25 cellular contexts compared by ENCODE assay signal in the genomic region with DNA sequence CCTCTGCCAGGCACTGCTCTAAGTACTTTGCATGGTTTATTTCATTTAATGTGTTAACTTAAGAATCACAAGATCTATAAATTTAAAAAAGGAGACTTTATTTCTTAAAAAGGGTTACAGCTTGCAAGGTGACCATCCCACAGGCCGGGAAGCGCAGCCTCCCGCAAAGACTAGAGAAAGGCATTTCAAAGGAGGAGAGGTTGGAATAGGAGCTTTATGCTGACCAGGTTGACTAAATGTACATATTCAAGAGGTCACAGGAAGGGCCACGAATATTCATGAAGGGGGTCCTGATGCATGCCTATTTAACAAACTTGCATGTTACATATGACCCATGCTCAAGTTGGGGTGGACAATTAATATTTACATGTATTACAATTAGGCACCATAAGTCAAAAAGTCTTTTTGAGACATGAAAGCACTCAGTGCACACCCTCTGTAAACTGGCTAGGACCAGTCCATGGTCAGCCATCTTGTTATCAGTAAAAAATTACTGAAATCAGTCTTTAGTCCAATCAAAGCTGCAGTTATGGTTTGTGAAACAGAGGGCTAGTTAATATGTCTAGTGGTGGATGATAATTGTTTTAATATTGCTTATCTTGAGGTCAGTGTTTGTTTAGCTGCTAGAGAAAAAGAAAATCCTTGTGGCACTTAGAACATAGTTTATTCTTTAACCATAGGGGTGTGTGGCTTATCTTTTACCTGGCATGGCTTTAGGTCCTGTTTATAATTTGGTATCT.
"Had no signal": no experiment of that assay in that cellular context is flagged by ENCODE, and none has a peak within 500 bp of the region (broad histone marks: within the 10 kb centered on the region; RNA-seq: fewer than 3 reads in every experiment).

No MANE protein-coding gene starts in this region.

- H3K27me3 ChIP-seq: gastroesophageal sphincter, heart left ventricle, sigmoid colon, testis, uterus had no signal

- H3K9me3 ChIP-seq: gastroesophageal sphincter, heart left ventricle, mucosa of descending colon, sigmoid colon, testis, uterus had no signal

- H3K4me1 ChIP-seq: gastroesophageal sphincter, heart left ventricle, testis had no signal

- ATAC-seq: gastroesophageal sphincter, heart left ventricle, left colon, mucosa of descending colon had no signal

- H3K4me3 ChIP-seq: coronary artery, gastroesophageal sphincter, heart left ventricle, mucosa of descending colon, sigmoid colon, testis, uterus had no signal

- H3K27me3 Mint-ChIP-seq: activated B cell treated with CpG ODN at 0.5 μM for 24 hours; activated naive CD8-positive, alpha-beta T cell treated with anti-CD3 and anti-CD28 coated beads, Interleukin-2, amount 10 ng/mL, durations not matched to agents 7 days and 5 days; naive B cell had no signal

- H3K36me3 Mint-ChIP-seq: activated naive CD8-positive, alpha-beta T cell treated with anti-CD3 and anti-CD28 coated beads, Interleukin-2, amount 10 ng/mL, durations not matched to agents 7 days and 5 days; naive B cell had no signal

- H3K27ac ChIP-seq: coronary artery, gastroesophageal sphincter, heart left ventricle, sigmoid colon, testis, uterus had no signal

- H3K4me1 Mint-ChIP-seq: activated B cell treated with CpG ODN at 0.5 μM for 24 hours, naive B cell had no signal

- H3K4me3 Mint-ChIP-seq: activated B cell treated with CpG ODN at 0.5 μM for 24 hours; activated naive CD4-positive, alpha-beta T cell treated with anti-CD3 and anti-CD28 coated beads for 36 hours; activated naive CD8-positive, alpha-beta T cell treated with anti-CD3 and anti-CD28 coated beads, Interleukin-2, amount 10 ng/mL, durations not matched to agents 7 days and 5 days; naive B cell had no signal

- DNase-seq: activated B cell treated with CpG ODN at 0.5 μM for 24 hours; activated CD4-positive, alpha-beta T cell treated with anti-CD3 and anti-CD28 coated beads for 4 hours; activated CD4-positive, alpha-beta T cell treated with anti-CD3 and anti-CD28 coated beads, Interleukin-2, amount 50 U/mL, for 48 hours; activated CD8-positive, alpha-beta memory T cell treated with anti-CD3 and anti-CD28 coated beads, Interleukin-2, amount 50 U/mL, for 48 hours; activated naive CD4-positive, alpha-beta T cell treated with anti-CD3 and anti-CD28 coated beads for 36 hours; activated naive CD8-positive, alpha-beta T cell treated with anti-CD3 and anti-CD28 coated beads, Interleukin-2, amount 10 ng/mL, durations not matched to agents 7 days and 5 days; activated T-cell treated with anti-CD3 and anti-CD28 coated beads, Interleukin-2, amount 50 U/mL, for 48 hours; amniotic stem cell; cerebellar nuclear complex; heart left ventricle; left colon; mesenchymal stem cell; mucosa of descending colon; naive B cell; nucleus accumbens; retina; sigmoid colon; stimulated activated CD4-positive, alpha-beta T cell treated with anti-CD3 and anti-CD28 coated beads, Interleukin-2, amount 100 ng/mL, for 48 hours; stimulated activated naive CD4-positive, alpha-beta T cell; T-helper 9 cell; testis; trophoblast cell; uterus had no signal

- H3K27ac Mint-ChIP-seq: activated B cell treated with CpG ODN at 0.5 μM for 24 hours; activated naive CD4-positive, alpha-beta T cell treated with anti-CD3 and anti-CD28 coated beads for 36 hours; activated naive CD8-positive, alpha-beta T cell treated with anti-CD3 and anti-CD28 coated beads, Interleukin-2, amount 10 ng/mL, durations not matched to agents 7 days and 5 days; naive B cell had no signal

- H3K9me3 Mint-ChIP-seq: activated B cell treated with CpG ODN at 0.5 μM for 24 hours had no signal

- H3K36me3 ChIP-seq: gastroesophageal sphincter, heart left ventricle, sigmoid colon, uterus had no signal
